9 cellular contexts compared by ENCODE assay signal in the genomic region with DNA sequence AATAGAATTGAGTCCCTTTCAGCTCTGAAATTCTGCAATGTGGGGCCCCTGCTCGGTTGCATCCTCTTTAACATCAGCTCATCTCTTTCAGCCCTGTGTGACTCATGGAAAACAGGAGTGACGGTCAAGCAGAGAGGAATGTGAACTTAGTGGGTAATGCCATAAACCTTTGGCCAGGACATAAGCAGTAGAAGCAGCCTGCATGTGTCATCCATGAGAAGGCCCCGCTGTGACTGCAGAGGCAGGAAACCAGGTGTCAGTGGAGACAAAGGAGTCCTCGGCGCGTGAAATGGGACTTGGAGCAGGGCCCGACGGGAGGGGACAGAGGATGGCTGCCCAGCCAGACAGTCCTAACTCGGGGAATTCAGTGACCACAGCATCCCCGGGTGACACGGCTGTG. TPM values are rescaled to one million over a fixed set of nuclear protein-coding genes. Genes with fewer than 3 reads are reported as not detected.
DNase-seq lines count a peak whose midpoint lies in the region; ATAC-seq, FAIRE-seq and TF ChIP-seq lines count a peak whose summit lies in the region.
"Had no signal": no experiment of that assay in that cellular context is flagged by ENCODE, and none has a peak within 500 bp of the region (broad histone marks: within the 10 kb centered on the region; RNA-seq: fewer than 3 reads in every experiment).

No MANE protein-coding gene starts in this region.

- H3K36me3 ChIP-seq in HepG2 (replicated peaks in 1 of 2; ENCODE audit: control insufficient read depth in 1 of 2, insufficient read depth in 2 of 2, low read length in 2 of 2) (no peaks in the 10 kb centered on the region), right lobe of liver (no peaks in the 10 kb centered on the region), PC-9 (ENCODE audit: low read depth) (no peaks in the 10 kb centered on the region)
- H3K36me3 ChIP-seq: BE2C had no signal

- FAIRE-seq in HepG2 (lab: Jason Lieb, UNC) (no peak), urothelium cell line (lab: Jason Lieb, UNC) (peak; percentile 95)

- POLR2A ChIA-PET in HepG2 (lab: Yijun Ruan, JAX) (no interaction called here), PC-9 (lab: Charles Lee; ENCODE audit: unreplicated experiment) (interaction anchor here (0.5 to 1.0 kb wide), 4 partner anchors 58 to 488 kb away, joined by 3 to 19 read pairs (median 4); no protein-coding TSS in a partner anchor)

- peaks cover 0 to 10% of the 10 kb centered on the region in 2 experiments; a peak in 1 of 5 replicates for H3K27me3 ChIP-seq in HepG2 (ENCODE audit: control insufficient read depth in 1 of 2, insufficient read depth in 2 of 2, low read length in 2 of 2)
- H3K27me3 ChIP-seq in right lobe of liver = no peaks in the 10 kb centered on the region
- no peaks in the 10 kb centered on the region for H3K27me3 ChIP-seq in PC-9 (ENCODE audit: insufficient read depth, low read depth)
- H3K27me3 ChIP-seq: BE2C had no signal

- no peak overlapping the region for H3K27ac ChIP-seq in HepG2 (ENCODE audit: extremely low read length, insufficient read depth, low read length)
- H3K27ac ChIP-seq in right lobe of liver = no peak overlapping the region
- peak overlapping the region; percentile 46; the same call in 1 of the 2 replicates for H3K27ac ChIP-seq in PC-9

- H3K9me2 ChIP-seq in PC-9 (ENCODE audit: insufficient read depth) = no peaks in the 10 kb centered on the region

- DNase-seq in HepG2 (ENCODE audit: low spot score) (peak; percentile 42), right lobe of liver (no peak), PC-9 (peak; percentile 84 to 94), fibroblast of peridontal ligament (ENCODE audit: extremely low read depth) (peak; percentile 6), urothelium cell line (ENCODE audit: low spot score) (peak; percentile 88), NOMO-1 treated with DMSO at 0.1 percent for 48 hours (lab: John Stamatoyannopoulos, UW; ENCODE audit: unreplicated experiment) (no peak)
- no peak for DNase-seq in stimulated activated CD4-positive, alpha-beta T cell treated with anti-CD3 and anti-CD28 coated beads, Interleukin-15, amount 100 ng/mL, for 24 hours
- DNase-seq: BE2C had no signal

- H2AFZ ChIP-seq in HepG2 (ENCODE audit: low read length) = no peak overlapping the region
- H2AFZ ChIP-seq in PC-9 = no peak overlapping the region

- CTCF ChIA-PET in HepG2 (lab: Yijun Ruan, JAX; ENCODE audit: low intra/inter-chr PET ratio, low total read pairs) (no interaction called here), PC-9 (lab: Charles Lee) (interaction anchor here (0.6 to 1.0 kb wide), 3 partner anchors 15 to 18 kb away, joined by 5 to 10 read pairs (median 8); no protein-coding TSS in a partner anchor)

- no peak overlapping the region for H3K9ac ChIP-seq in HepG2 (ENCODE audit: insufficient read depth, low read depth, low read length)

- H3F3A ChIP-seq in PC-9 (ENCODE audit: insufficient read depth, low read depth) = peaks cover 16% of the 10 kb centered on the region

- H3K4me1 ChIP-seq in HepG2 (ENCODE audit: insufficient read depth, low read length) (no peaks in the 10 kb centered on the region), right lobe of liver (no peaks in the 10 kb centered on the region), PC-9 (replicated peaks; ENCODE audit: insufficient read depth) (peaks cover 11% of the 10 kb centered on the region)
- H3K4me1 ChIP-seq: BE2C had no signal

- ATAC-seq in HepG2 (peak; percentile 63), right lobe of liver (no peak), GM18868 (IDR thresholded peaks at IDR 0.05; ENCODE audit: unreplicated experiment) (no peak)

- no peak for TF ChIP-seq EP300 in HepG2 (IDR thresholded peaks at IDR 0.05; ENCODE audit: low read depth in 2 of 2, low read length in 2 of 2)
- TF ChIP-seq EP300 in HepG2 (CRISPR knock-in tag; IDR thresholded peaks at IDR 0.05; ENCODE audit: borderline replicate concordance) = no peak

- intact Hi-C loops in HepG2 (cut with micrococcal nuclease; ENCODE audit: unreplicated experiment) (no loop called here), right lobe of liver (cut with DNase I) (loop anchor here in 1 of 2 donors (10.0 kb wide), 1 partner anchor 195 kb away; no protein-coding TSS in a partner anchor), PC-9 (cut with micrococcal nuclease; ENCODE audit: unreplicated experiment) (loop anchor here (2.0 kb wide), 1 partner anchor 15 kb away; no protein-coding TSS in a partner anchor)

- H3K9me3 ChIP-seq in HepG2 (ENCODE audit: low read length) (no peaks in the 10 kb centered on the region), right lobe of liver (no peaks in the 10 kb centered on the region), PC-9 (ENCODE audit: insufficient read depth, low read depth) (no peaks in the 10 kb centered on the region)
- H3K9me3 ChIP-seq: BE2C had no signal

- H3K4me3 ChIP-seq in HepG2 (replicated peaks in 1 of 3; ENCODE audit: insufficient read depth in 1 of 3, low read depth in 2 of 3, low read length in 3 of 3) (no peak overlapping the region), right lobe of liver (no peak overlapping the region), PC-9 (no peak overlapping the region)

- no peak for TF ChIP-seq POLR2A in HepG2 (IDR thresholded peaks at IDR 0.05; ENCODE audit: insufficient read depth in 1 of 2, low read depth in 2 of 2, low read length in 2 of 2)
- TF ChIP-seq POLR2A in right lobe of liver (IDR thresholded peaks at IDR 0.05) = no peak

- no peaks in the 10 kb centered on the region for H4K20me1 ChIP-seq in HepG2 (ENCODE audit: insufficient read depth, low read length)
- H4K20me1 ChIP-seq in PC-9 (ENCODE audit: insufficient read depth) = no peaks in the 10 kb centered on the region

- in situ Hi-C loops in HepG2 (cut with HindIII; ENCODE audit: extremely low pct_ligation_motif_present, low pct_unique_long_range_greater_than_20kb) = no loop called here

- TF ChIP-seq CTCF in HepG2 (CRISPR knock-in tag; IDR thresholded peaks at IDR 0.05) (no peak), right lobe of liver (IDR thresholded peaks at IDR 0.05) (no peak), PC-9 (conservative IDR thresholded peaks at IDR 0.05) (no peak)

- TF ChIP-seq RAD21 in HepG2 (CRISPR knock-in tag; IDR thresholded peaks at IDR 0.05) = no peak

- BruUV-seq in HepG2 (replicated peaks; lab: Mats Ljungman, UMichigan) (no TSS peak), PC-9 (replicated peaks; lab: Mats Ljungman, UMichigan) (no TSS peak)

- H3K79me2 ChIP-seq in HepG2 (ENCODE audit: insufficient read depth, low read length) (no peaks in the 10 kb centered on the region), PC-9 (ENCODE audit: low read depth) (no peaks in the 10 kb centered on the region)

- H3K4me2 ChIP-seq in HepG2 (ENCODE audit: low read depth, low read length) = no peak overlapping the region
- peak overlapping the region; percentile 74 for H3K4me2 ChIP-seq in PC-9

- whole genome bisulfite sequencing in HepG2 (ENCODE audit: low lambda C conversion rate) = 1% methylated on average over 8 of the region's 11 CpGs
- WGBS in right lobe of liver (ENCODE audit: insufficient coverage, low coverage, low lambda C conversion rate, missing lambda C conversion rate) = 79% methylated on average over 7 of the region's 11 CpGs

RNA-seq across cellular contexts. Expression of a gene that starts 21.1 kb away (rescaled TPM):
- 0.11 TPM in 1 of 2 replicates, not detected in the other for total RNA-seq in HepG2 (2016; rRNA removed; fragmentation: Illumina TruSeq; extraction: Trizol)
- total RNA-seq in HepG2 (2016; cell fraction: cytosol; rRNA removed; fragmentation: Illumina TruSeq; extraction: Trizol; ENCODE audit: low read depth) = not detected in 2 replicates
- total RNA-seq in HepG2 (2016; cell fraction: insoluble cytoplasmic fraction; rRNA removed; fragmentation: Illumina TruSeq; extraction: Trizol) = not detected in 2 replicates
- total RNA-seq in HepG2 (2016; cell fraction: membrane; rRNA removed; fragmentation: Illumina TruSeq; extraction: Trizol) = 0.06 TPM in 1 of 2 replicates, not detected in the other
- not detected in 2 replicates for total RNA-seq in HepG2 (2016; cell fraction: nucleus; rRNA removed; fragmentation: Illumina TruSeq; extraction: Trizol)
- polyA plus RNA-seq in HepG2 (2011; rRNA removed) = 0.03 TPM in 2 replicates
- not detected in 2 replicates for polyA plus RNA-seq in HepG2 (2011; cell fraction: cytosol; rRNA removed)
- 0.03 TPM in 1 of 2 replicates, not detected in the other for polyA plus RNA-seq in HepG2 (2011; cell fraction: nucleus; rRNA removed)
- not detected in 2 replicates for polyA plus RNA-seq in HepG2 (2012)
- not detected in 2 replicates for polyA plus RNA-seq in HepG2 (2016; cell fraction: cytosol; fragmentation: Illumina TruSeq; extraction: Trizol; ENCODE audit: low read depth)
- not detected in 2 replicates for polyA plus RNA-seq in HepG2 (2016; cell fraction: insoluble cytoplasmic fraction; fragmentation: Illumina TruSeq; extraction: Trizol; ENCODE audit: low read depth)
- not detected in 2 replicates for polyA plus RNA-seq in HepG2 (2016; cell fraction: membrane; fragmentation: Illumina TruSeq; extraction: Trizol; ENCODE audit: low read depth)
- polyA plus RNA-seq in HepG2 (2016; cell fraction: nucleus; fragmentation: Illumina TruSeq; extraction: Trizol; ENCODE audit: insufficient read depth, low read depth) = not detected in 2 replicates
- 0.78 and 4.6 TPM in 2 replicates for polyA minus RNA-seq in HepG2 (2011; rRNA and poly(A)+ RNA removed; ENCODE audit: low replicate concordance)
- not detected in 2 replicates for polyA minus RNA-seq in HepG2 (2011; cell fraction: cytosol; rRNA and poly(A)+ RNA removed)
- polyA minus RNA-seq in HepG2 (2011; cell fraction: nucleus; rRNA and poly(A)+ RNA removed) = not detected in 2 replicates
- total RNA-seq in right lobe of liver = 1 to 10 TPM in 2 of 6 experiments, under 1 TPM in 4; 0.24 to 1.8 (median 0.62) TPM
- 26.7 and 31.1 TPM in 2 replicates for total RNA-seq in PC-9 (2021)

RNA-seq across cellular contexts. Expression of a gene that starts 36.5 kb away (rescaled TPM):
- total RNA-seq in HepG2 (2016; rRNA removed; fragmentation: Illumina TruSeq; extraction: Trizol) = not detected in 2 replicates
- not detected in 2 replicates for total RNA-seq in HepG2 (2016; cell fraction: cytosol; rRNA removed; fragmentation: Illumina TruSeq; extraction: Trizol; ENCODE audit: low read depth)
- not detected in 2 replicates for total RNA-seq in HepG2 (2016; cell fraction: insoluble cytoplasmic fraction; rRNA removed; fragmentation: Illumina TruSeq; extraction: Trizol)
- not detected in 2 replicates for total RNA-seq in HepG2 (2016; cell fraction: membrane; rRNA removed; fragmentation: Illumina TruSeq; extraction: Trizol)
- not detected in 2 replicates for total RNA-seq in HepG2 (2016; cell fraction: nucleus; rRNA removed; fragmentation: Illumina TruSeq; extraction: Trizol)
- not detected in 2 replicates for polyA plus RNA-seq in HepG2 (2011; rRNA removed)
- not detected in 2 replicates for polyA plus RNA-seq in HepG2 (2011; cell fraction: cytosol; rRNA removed)
- not detected in 2 replicates for polyA plus RNA-seq in HepG2 (2011; cell fraction: nucleus; rRNA removed)
- polyA plus RNA-seq in HepG2 (2012) = not detected in 2 replicates
- not detected in 2 replicates for polyA plus RNA-seq in HepG2 (2016; cell fraction: cytosol; fragmentation: Illumina TruSeq; extraction: Trizol; ENCODE audit: low read depth)
- not detected in 2 replicates for polyA plus RNA-seq in HepG2 (2016; cell fraction: insoluble cytoplasmic fraction; fragmentation: Illumina TruSeq; extraction: Trizol; ENCODE audit: low read depth)
- polyA plus RNA-seq in HepG2 (2016; cell fraction: membrane; fragmentation: Illumina TruSeq; extraction: Trizol; ENCODE audit: low read depth) = not detected in 2 replicates
- not detected in 2 replicates for polyA plus RNA-seq in HepG2 (2016; cell fraction: nucleus; fragmentation: Illumina TruSeq; extraction: Trizol; ENCODE audit: insufficient read depth, low read depth)
- not detected in 2 replicates for polyA minus RNA-seq in HepG2 (2011; rRNA and poly(A)+ RNA removed; ENCODE audit: low replicate concordance)
- polyA minus RNA-seq in HepG2 (2011; cell fraction: cytosol; rRNA and poly(A)+ RNA removed) = not detected in 2 replicates
- not detected in 2 replicates for polyA minus RNA-seq in HepG2 (2011; cell fraction: nucleus; rRNA and poly(A)+ RNA removed)
- total RNA-seq in right lobe of liver = 100 to 1,000 TPM in 4 of 6 experiments, 10 to 100 TPM in 2; 69.8 to 330 (median 152) TPM
- total RNA-seq in PC-9 (2021) = not detected in 2 replicates

RNA-seq across cellular contexts. Expression of a gene that starts 46.1 kb away (rescaled TPM):
- total RNA-seq in HepG2 (2016; rRNA removed; fragmentation: Illumina TruSeq; extraction: Trizol) (not detected in 2 replicates), right lobe of liver (100 to 1,000 TPM in 2 of 6 experiments, 10 to 100 TPM in 4; 63.3 to 305 (median 71.9) TPM), PC-9 (2021) (not detected in 2 replicates)
- not detected in 2 replicates for total RNA-seq in HepG2 (2016; cell fraction: cytosol; rRNA removed; fragmentation: Illumina TruSeq; extraction: Trizol; ENCODE audit: low read depth)
- not detected in 2 replicates for total RNA-seq in HepG2 (2016; cell fraction: insoluble cytoplasmic fraction; rRNA removed; fragmentation: Illumina TruSeq; extraction: Trizol)
- total RNA-seq in HepG2 (2016; cell fraction: membrane; rRNA removed; fragmentation: Illumina TruSeq; extraction: Trizol) = not detected in 2 replicates
- not detected in 2 replicates for total RNA-seq in HepG2 (2016; cell fraction: nucleus; rRNA removed; fragmentation: Illumina TruSeq; extraction: Trizol)
- not detected in 2 replicates for polyA plus RNA-seq in HepG2 (2011; rRNA removed)
- polyA plus RNA-seq in HepG2 (2011; cell fraction: cytosol; rRNA removed) = not detected in 2 replicates
- not detected in 2 replicates for polyA plus RNA-seq in HepG2 (2011; cell fraction: nucleus; rRNA removed)
- polyA plus RNA-seq in HepG2 (2012) = not detected in 2 replicates
- not detected in 2 replicates for polyA plus RNA-seq in HepG2 (2016; cell fraction: cytosol; fragmentation: Illumina TruSeq; extraction: Trizol; ENCODE audit: low read depth)
- polyA plus RNA-seq in HepG2 (2016; cell fraction: insoluble cytoplasmic fraction; fragmentation: Illumina TruSeq; extraction: Trizol; ENCODE audit: low read depth) = not detected in 2 replicates
- polyA plus RNA-seq in HepG2 (2016; cell fraction: membrane; fragmentation: Illumina TruSeq; extraction: Trizol; ENCODE audit: low read depth) = not detected in 2 replicates
- not detected in 2 replicates for polyA plus RNA-seq in HepG2 (2016; cell fraction: nucleus; fragmentation: Illumina TruSeq; extraction: Trizol; ENCODE audit: insufficient read depth, low read depth)
- not detected in 2 replicates for polyA minus RNA-seq in HepG2 (2011; rRNA and poly(A)+ RNA removed; ENCODE audit: low replicate concordance)
- polyA minus RNA-seq in HepG2 (2011; cell fraction: cytosol; rRNA and poly(A)+ RNA removed) = not detected in 2 replicates
- not detected in 2 replicates for polyA minus RNA-seq in HepG2 (2011; cell fraction: nucleus; rRNA and poly(A)+ RNA removed)

RNA-seq across cellular contexts. Expression of a gene that starts 53.1 kb away (rescaled TPM):
- total RNA-seq in HepG2 (2016; rRNA removed; fragmentation: Illumina TruSeq; extraction: Trizol) (not detected in 2 replicates), right lobe of liver (100 to 1,000 TPM in 2 of 6 experiments, 10 to 100 TPM in 4; 66.3 to 227 (median 75.0) TPM), PC-9 (2021) (not detected in 2 replicates)
- total RNA-seq in HepG2 (2016; cell fraction: cytosol; rRNA removed; fragmentation: Illumina TruSeq; extraction: Trizol; ENCODE audit: low read depth) = not detected in 2 replicates
- not detected in 2 replicates for total RNA-seq in HepG2 (2016; cell fraction: insoluble cytoplasmic fraction; rRNA removed; fragmentation: Illumina TruSeq; extraction: Trizol)
- not detected in 2 replicates for total RNA-seq in HepG2 (2016; cell fraction: membrane; rRNA removed; fragmentation: Illumina TruSeq; extraction: Trizol)
- not detected in 2 replicates for total RNA-seq in HepG2 (2016; cell fraction: nucleus; rRNA removed; fragmentation: Illumina TruSeq; extraction: Trizol)
- polyA plus RNA-seq in HepG2 (2011; rRNA removed) = not detected in 2 replicates
- polyA plus RNA-seq in HepG2 (2011; cell fraction: cytosol; rRNA removed) = not detected in 2 replicates
- polyA plus RNA-seq in HepG2 (2011; cell fraction: nucleus; rRNA removed) = not detected in 2 replicates
- polyA plus RNA-seq in HepG2 (2012) = not detected in 2 replicates
- not detected in 2 replicates for polyA plus RNA-seq in HepG2 (2016; cell fraction: cytosol; fragmentation: Illumina TruSeq; extraction: Trizol; ENCODE audit: low read depth)
- not detected in 2 replicates for polyA plus RNA-seq in HepG2 (2016; cell fraction: insoluble cytoplasmic fraction; fragmentation: Illumina TruSeq; extraction: Trizol; ENCODE audit: low read depth)
- not detected in 2 replicates for polyA plus RNA-seq in HepG2 (2016; cell fraction: membrane; fragmentation: Illumina TruSeq; extraction: Trizol; ENCODE audit: low read depth)
- polyA plus RNA-seq in HepG2 (2016; cell fraction: nucleus; fragmentation: Illumina TruSeq; extraction: Trizol; ENCODE audit: insufficient read depth, low read depth) = not detected in 2 replicates
- polyA minus RNA-seq in HepG2 (2011; rRNA and poly(A)+ RNA removed; ENCODE audit: low replicate concordance) = not detected in 2 replicates
- not detected in 2 replicates for polyA minus RNA-seq in HepG2 (2011; cell fraction: cytosol; rRNA and poly(A)+ RNA removed)
- polyA minus RNA-seq in HepG2 (2011; cell fraction: nucleus; rRNA and poly(A)+ RNA removed) = not detected in 2 replicates

Comparison
In these comparisons a context has a peak if more than half of its experiments do, and no peak if none do; other contexts are left out.
1. DNase-seq: peak in HepG2 (single experiment), PC-9 (2 of 2), fibroblast of peridontal ligament (single experiment) and urothelium cell line (single experiment); none in right lobe of liver (0 of 3), stimulated activated CD4-positive, alpha-beta T cell treated with anti-CD3 and anti-CD28 coated beads, Interleukin-15, amount 100 ng/mL, for 24 hours (single experiment) and NOMO-1 treated with DMSO at 0.1 percent for 48 hours (single experiment).
2. RNA of a gene that starts 36.5 kb away (total RNA-seq): 69.8 to 330 TPM in right lobe of liver; not detected in HepG2 and not detected in PC-9; every median in the first group is over 10 times any median in the second.
3. RNA of a gene that starts 46.1 kb away (total RNA-seq): 63.3 to 305 TPM in right lobe of liver; not detected in HepG2 and not detected in PC-9; every median in the first group is over 10 times any median in the second.